ENCODE assay signal across 9 cellular contexts in genomic region chr12:67430708-67431335, GRCh38.
DNase-seq lines count a peak whose midpoint lies in the region; ATAC-seq and TF ChIP-seq lines count a peak whose summit lies in the region.
"Had no signal": no experiment of that assay in that cellular context is flagged by ENCODE, and none has a peak within 500 bp of the region (broad histone marks: within the 10 kb centered on the region; RNA-seq: fewer than 3 reads in every experiment).

No MANE protein-coding gene starts in this region.

- H3K36me3 ChIP-seq in colonic mucosa (no peaks in the 10 kb centered on the region), stomach (no peaks in the 10 kb centered on the region)

- peak overlapping the region; percentile 83 for H3K27ac ChIP-seq in colonic mucosa
- peak overlapping the region in 3 of 5 donors; percentile 41 to 53 (median 52) for H3K27ac ChIP-seq in stomach
- H3K27ac ChIP-seq: 22Rv1 had no signal

- DNase-seq in DMS 273 (lab: John Stamatoyannopoulos, UW; ENCODE audit: unreplicated experiment) (peak; percentile 45), DMS 273 treated with DMSO at 0.1 percent for 48 hours (lab: John Stamatoyannopoulos, UW) (no peak), colonic mucosa (no peak), left lobe of liver (ENCODE audit: low spot score) (peak; percentile 82), stomach (no peak), DMS153 treated with DMSO at 0.1 percent for 48 hours (lab: John Stamatoyannopoulos, UW; ENCODE audit: unreplicated experiment) (no peak), NK-92 (lab: John Stamatoyannopoulos, UW; ENCODE audit: unreplicated experiment) (no peak)
- DNase-seq in NK-92 treated with Interleukin-12 subunit alpha and Interleukin-12 subunit beta, amount 100 ng/mL, for 24 hours (lab: John Stamatoyannopoulos, UW): no peak

- 54 to 66% (median 64%) methylated on average over 9 of the region's 9 CpGs for WGBS in stomach, 5 donors

- no peak for TF ChIP-seq POLR2A in stomach (IDR thresholded peaks at IDR 0.05)

- ATAC-seq in left lobe of liver: peak; percentile 88

- TF ChIP-seq EP300 in stomach (IDR thresholded peaks at IDR 0.05): no peak

- TF ChIP-seq CTCF in colonic mucosa (IDR thresholded peaks at IDR 0.05): no peak
- no peak for TF ChIP-seq CTCF in stomach (IDR thresholded peaks at IDR 0.05)

- H3K4me3 ChIP-seq in colonic mucosa: no peak overlapping the region
- no peak overlapping the region for H3K4me3 ChIP-seq in stomach

- H3K9ac ChIP-seq in colonic mucosa (ENCODE audit: low read depth in 2 of 2, low read length in 2 of 2): no peak overlapping the region

- H3K27me3 ChIP-seq in colonic mucosa: no peaks in the 10 kb centered on the region
- H3K27me3 ChIP-seq in stomach: no peaks in the 10 kb centered on the region

- H3K9me3 ChIP-seq in colonic mucosa (no peaks in the 10 kb centered on the region), stomach (no peaks in the 10 kb centered on the region)

- peaks cover 15% of the 10 kb centered on the region for H3K4me1 ChIP-seq in colonic mucosa
- peaks cover 4 to 55% (median 16%) of the 10 kb centered on the region in 4 donors for H3K4me1 ChIP-seq in stomach

- intact Hi-C loops in colonic mucosa (cut with DNase I): no loop called here
- intact Hi-C loops in stomach (cut with DNase I; ENCODE audit: low total_unique reads): loop anchor here (10.0 kb wide), 1 partner anchor 66 kb away; no protein-coding TSS in a partner anchor

Comparison
In these comparisons a context has a peak if more than half of its experiments do, and no peak if none do; other contexts are left out.
1. DNase-seq: peak in DMS 273 (single experiment) and left lobe of liver (single experiment); none in DMS 273 treated with DMSO at 0.1 percent for 48 hours (single experiment), colonic mucosa (single experiment), stomach (single experiment), DMS153 treated with DMSO at 0.1 percent for 48 hours (single experiment), NK-92 treated with Interleukin-12 subunit alpha and Interleukin-12 subunit beta, amount 100 ng/mL, for 24 hours (single experiment) and NK-92 (single experiment).